Comparison of ENCODE assay signal across 19 cellular contexts in the genomic region with DNA sequence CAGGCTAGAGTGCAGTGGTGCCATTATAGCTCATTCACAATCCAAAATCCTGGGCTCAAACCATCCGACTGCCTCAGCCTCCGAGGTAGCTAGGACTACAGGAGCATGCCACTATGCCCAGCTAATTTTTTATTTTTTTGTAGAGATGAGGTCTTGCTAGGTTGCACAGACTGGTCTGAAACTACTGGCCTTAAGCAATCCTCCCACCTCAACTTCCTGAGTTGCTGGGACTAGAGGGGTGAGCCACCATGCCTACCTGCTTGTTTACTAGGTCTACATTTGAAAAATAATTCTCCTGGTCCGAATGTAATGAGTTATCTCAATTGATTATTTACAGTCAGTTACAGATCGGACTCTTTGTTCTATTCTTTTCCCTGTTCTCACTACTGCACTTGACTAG. TPM values are rescaled to one million over a fixed set of nuclear protein-coding genes. Genes with fewer than 3 reads are reported as not detected.
DNase-seq lines count a peak whose midpoint lies in the region; ATAC-seq lines count a peak whose summit lies in the region.
"Had no signal": no experiment of that assay in that cellular context is flagged by ENCODE, and none has a peak within 500 bp of the region (broad histone marks: within the 10 kb centered on the region; RNA-seq: fewer than 3 reads in every experiment).

No MANE protein-coding gene starts in this region.

- H3K36me3 Mint-ChIP-seq in CD4-positive, CD25-positive, alpha-beta regulatory T cell = peaks cover 45% of the 10 kb centered on the region
- H3K36me3 Mint-ChIP-seq in naive B cell = peaks cover 17 to 31% of the 10 kb centered on the region in 2 donors

- H3K4me1 ChIP-seq in CD4-positive, CD25-positive, alpha-beta regulatory T cell (ENCODE audit: control insufficient read depth, insufficient read depth, low read length, poor library complexity, severe bottlenecking) = peaks cover 11% of the 10 kb centered on the region
- H3K4me1 ChIP-seq: SJCRH30 had no signal

- peaks cover 33% of the 10 kb centered on the region for H3K36me3 ChIP-seq in CD4-positive, CD25-positive, alpha-beta regulatory T cell (ENCODE audit: control insufficient read depth, insufficient read depth, low read length)

- no peak for ATAC-seq in CD4-positive, CD25-positive, alpha-beta regulatory T cell (ENCODE audit: low read depth in 2 of 2)
- ATAC-seq in naive B cell (ENCODE audit: low read depth in 2 of 2) (no peak), HG03139 (IDR thresholded peaks at IDR 0.05; ENCODE audit: unreplicated experiment) (no peak)
- ATAC-seq: PC-3 had no signal

- no peaks in the 10 kb centered on the region for H3K9me3 ChIP-seq in CD4-positive, CD25-positive, alpha-beta regulatory T cell (ENCODE audit: control insufficient read depth in 2 of 2, low read length in 2 of 2)
- H3K9me3 ChIP-seq: SJCRH30 had no signal

- DNase-seq in SKM-1 (lab: John Stamatoyannopoulos, UW; ENCODE audit: unreplicated experiment) (peak; percentile 20), SKM-1 treated with dmso at 0.1 percent for 144 hours (lab: John Stamatoyannopoulos, UW; ENCODE audit: unreplicated experiment) (no peak), OCI-M1 (lab: John Stamatoyannopoulos, UW) (peak; percentile 18), naive B cell (no peak), cerebellar nuclear complex (lab: John Stamatoyannopoulos, UW) (no peak), SHP77 (lab: John Stamatoyannopoulos, UW) (no peak)
- DNase-seq in CD4-positive, CD25-positive, alpha-beta regulatory T cell = no peak
- DNase-seq: 8988T, GDM1, IMR-90, NCI-H1436, NCI-H2029, NCI-H2171, NCI-H446 treated with DMSO at 0.1 percent for 48 hours, NCI-H748 treated with DMSO at 0.1 percent for 48 hours, PC-3, SJCRH30 had no signal

- H3K4me3 ChIP-seq in CD4-positive, CD25-positive, alpha-beta regulatory T cell (ENCODE audit: low read depth, low read length) = no peak overlapping the region
- H3K4me3 ChIP-seq: SJCRH30 had no signal

- H3K27me3 Mint-ChIP-seq in CD4-positive, CD25-positive, alpha-beta regulatory T cell = no peaks in the 10 kb centered on the region
- H3K27me3 Mint-ChIP-seq in naive B cell = no peaks in the 10 kb centered on the region

- H3K27ac Mint-ChIP-seq in CD4-positive, CD25-positive, alpha-beta regulatory T cell = peak overlapping the region in 2 of 3 donors; percentile 32 to 75
- H3K27ac Mint-ChIP-seq in naive B cell = peak overlapping the region in 5 of 6 donors; percentile 34 to 100 (median 69)

- no peak overlapping the region for H3K4me3 Mint-ChIP-seq in CD4-positive, CD25-positive, alpha-beta regulatory T cell
- peak overlapping the region in 7 of 8 donors; percentile 37 to 76 (median 60) for H3K4me3 Mint-ChIP-seq in naive B cell

- H3K27ac ChIP-seq in CD4-positive, CD25-positive, alpha-beta regulatory T cell (ENCODE audit: insufficient read depth, low read length, poor library complexity, severe bottlenecking) = no peak overlapping the region
- H3K27ac ChIP-seq: RWPE1, SJCRH30 had no signal

- peaks cover 0 to 5% (median 0%) of the 10 kb centered on the region in 7 donors for H3K9me3 Mint-ChIP-seq in CD4-positive, CD25-positive, alpha-beta regulatory T cell
- H3K9me3 Mint-ChIP-seq in naive B cell = peaks cover 0 to 11% (median 5%) of the 10 kb centered on the region in 7 donors

- no peaks in the 10 kb centered on the region for H3K27me3 ChIP-seq in CD4-positive, CD25-positive, alpha-beta regulatory T cell (ENCODE audit: control insufficient read depth, insufficient read depth, low read length)
- H3K27me3 ChIP-seq: SJCRH30 had no signal

- H3K4me1 Mint-ChIP-seq in CD4-positive, CD25-positive, alpha-beta regulatory T cell = peaks cover 9 to 25% (median 17%) of the 10 kb centered on the region in 4 donors
- H3K4me1 Mint-ChIP-seq in naive B cell = peaks cover 27 to 43% (median 42%) of the 10 kb centered on the region in 3 donors

RNA-seq across cellular contexts. Expression of a gene that starts 22.0 kb away (rescaled TPM):
- total RNA-seq in CD4-positive, CD25-positive, alpha-beta regulatory T cell = 162 TPM
- 10 to 100 TPM; 18.2 to 22.7 (median 19.4) TPM for polyA plus RNA-seq in CD4-positive, CD25-positive, alpha-beta regulatory T cell
- 10 to 100 TPM; 24.9 to 51.2 (median 36.0) TPM for polyA plus RNA-seq in naive B cell (ENCODE audit: low read depth in 6 of 6)

RNA-seq across cellular contexts. Expression of a gene that starts 22.2 kb away (rescaled TPM):
- total RNA-seq in CD4-positive, CD25-positive, alpha-beta regulatory T cell = 15.3 TPM
- 10 to 100 TPM; 19.5 to 23.2 (median 21.8) TPM for polyA plus RNA-seq in CD4-positive, CD25-positive, alpha-beta regulatory T cell
- 10 to 100 TPM; 15.0 to 29.1 (median 19.8) TPM for polyA plus RNA-seq in naive B cell (ENCODE audit: low read depth in 6 of 6)

RNA-seq across cellular contexts. Expression of a gene that starts 57.8 kb away (rescaled TPM):
- 11.9 TPM for total RNA-seq in CD4-positive, CD25-positive, alpha-beta regulatory T cell
- 1 to 10 TPM; 1.2 to 1.7 (median 1.5) TPM for polyA plus RNA-seq in CD4-positive, CD25-positive, alpha-beta regulatory T cell
- 1 to 10 TPM in 5 of 6 donors, under 1 TPM in 1; 0.18 to 4.2 (median 2.3) TPM for polyA plus RNA-seq in naive B cell (ENCODE audit: low read depth in 6 of 6)

Comparison
In these comparisons a context has a peak if more than half of its experiments do, and no peak if none do; other contexts are left out.
1. DNase-seq: peak in SKM-1 (single experiment) and OCI-M1 (single experiment); none in SKM-1 treated with dmso at 0.1 percent for 144 hours (single experiment), CD4-positive, CD25-positive, alpha-beta regulatory T cell (0 of 3), naive B cell (single experiment), cerebellar nuclear complex (0 of 2) and SHP77 (0 of 2).
2. H3K4me3 Mint-ChIP-seq: peak in naive B cell (7 of 8); none in CD4-positive, CD25-positive, alpha-beta regulatory T cell (0 of 4).